In genomic region chr6:21586760-21587181, GRCh38 we compare ENCODE assay signal across 8 cellular contexts. TPM values are rescaled to one million over a fixed set of nuclear protein-coding genes. Genes with fewer than 3 reads are reported as not detected.
DNase-seq lines count a peak whose midpoint lies in the region; ATAC-seq lines count a peak whose summit lies in the region.

No MANE protein-coding gene starts in this region.

- peaks cover 0 to 3% (median 0%) of the 10 kb centered on the region in 3 donors for H3K36me3 Mint-ChIP-seq in immature natural killer cell

- ATAC-seq in GM18907 (IDR thresholded peaks at IDR 0.05; ENCODE audit: unreplicated experiment), result peak; percentile 2
- peak; percentile 7 for ATAC-seq in HG03159 (IDR thresholded peaks at IDR 0.05; ENCODE audit: unreplicated experiment)
- no peak for ATAC-seq in GM19328 (IDR thresholded peaks at IDR 0.05; ENCODE audit: unreplicated experiment)

- H3K27me3 Mint-ChIP-seq in immature natural killer cell (ENCODE audit: low read depth in 3 of 3), result peaks cover 12 to 16% (median 15%) of the 10 kb centered on the region in 3 donors

- peaks cover 0 to 6% (median 3%) of the 10 kb centered on the region in 6 donors for H3K9me3 Mint-ChIP-seq in immature natural killer cell

- no peak for DNase-seq in immature natural killer cell
- peak; percentile 36 for DNase-seq in superior temporal gyrus (ENCODE audit: extremely low spot score)
- no peak for DNase-seq in stimulated activated CD8-positive, alpha-beta memory T cell treated with anti-CD3 and anti-CD28 coated beads, Interleukin-4, amount 100 ng/mL, for 48 hours
- DNase-seq in activated gamma-delta T cell (lab: John Stamatoyannopoulos, UW), result no peak

- H3K4me1 Mint-ChIP-seq in immature natural killer cell, result peaks cover 19 to 25% of the 10 kb centered on the region in 2 donors

- no peak overlapping the region for H3K27ac Mint-ChIP-seq in immature natural killer cell

- peak overlapping the region; percentile 60 to 94 (median 88) for H3K4me3 Mint-ChIP-seq in immature natural killer cell

- H3K27ac ChIP-seq in angular gyrus (ENCODE audit: low read depth, low read length), result peak overlapping the region; percentile 84

RNA-seq across cellular contexts. Expression of gene SOX4, which starts 6.8 kb away (rescaled TPM):
- 1 to 10 TPM in 2 of 3 donors, under 1 TPM in 1; 0.75 to 1.7 (median 1.6) TPM for polyA plus RNA-seq in immature natural killer cell
